1 cellular context compared by ENCODE assay signal in genomic region chr5:17882760-17883488, GRCh38.
TF ChIP-seq lines count a peak whose summit lies in the region.

No MANE protein-coding gene starts in this region.

TF ChIP-seq in HepG2, 621 proteins besides CTCF, POLR2A, EP300 and RAD21:
- no peak for TF ChIP-seq REPIN1 (CRISPR knock-in tag; IDR thresholded peaks at IDR 0.05; ENCODE audit: borderline replicate concordance, low read depth)
- no peak for TF ChIP-seq NR1H2 (CRISPR knock-in tag; IDR thresholded peaks at IDR 0.05; ENCODE audit: borderline replicate concordance, low read depth)
- TF ChIP-seq ZNF569 (CRISPR knock-in tag; IDR thresholded peaks at IDR 0.05; ENCODE audit: borderline replicate concordance), result no peak
- TF ChIP-seq ZNF207 (IDR thresholded peaks at IDR 0.05; ENCODE audit: borderline replicate concordance), result no peak
- TF ChIP-seq TOPORS (CRISPR knock-in tag; IDR thresholded peaks at IDR 0.05), result no peak
- no peak for TF ChIP-seq HNRNPL (IDR thresholded peaks at IDR 0.05; ENCODE audit: low read depth, low read length)
- no peak for TF ChIP-seq FOXK1 (CRISPR knock-in tag; IDR thresholded peaks at IDR 0.05; ENCODE audit: borderline replicate concordance, low read depth)
